Comparison of ENCODE assay signal across 8 cellular contexts in genomic region chr12:6539276-6540134, GRCh38. TPM values are rescaled to one million over a fixed set of nuclear protein-coding genes. Genes with fewer than 3 reads are reported as not detected.
DNase-seq lines count a peak whose midpoint lies in the region; ATAC-seq, FAIRE-seq and TF ChIP-seq lines count a peak whose summit lies in the region.

No MANE protein-coding gene starts in this region.

- H3K9ac ChIP-seq in H1 (replicated peaks in 1 of 4; ENCODE audit: extremely low read depth in 1 of 4, low read depth in 3 of 4, low read length in 3 of 4) (no peak overlapping the region; a peak in 1 of 7 replicates), parathyroid adenoma (no peak overlapping the region)

- H3K79me2 ChIP-seq in OCI-LY7 (ENCODE audit: insufficient read depth, low read depth, low read length) (peaks cover 24% of the 10 kb centered on the region), H1 (ENCODE audit: control insufficient read depth in 1 of 2, insufficient read depth in 2 of 2, low read length in 2 of 2) (peaks cover 3 to 21% of the 10 kb centered on the region in 2 experiments; a peak in 3 of 4 replicates), parathyroid adenoma (peaks cover 6% of the 10 kb centered on the region)

- CTCF ChIA-PET in OCI-LY7 (lab: Charles Lee; ENCODE audit: unreplicated experiment): interaction anchor here (0.6 to 1.4 kb wide), 5 partner anchors 10 to 24 kb away, joined by 3 to 5 read pairs (median 3); no protein-coding TSS in a partner anchor
- CTCF ChIA-PET in H1 (lab: Charles Lee; ENCODE audit: partially characterized antibody): interaction anchor here (0.8 to 24.9 kb wide), 18 partner anchors 8 to 214 kb away, joined by 3 to 462 read pairs (median 4); partner anchors contain the start of genes ACRBP, IFFO1, MLF2 and NOP2

- WGBS in H1 (ENCODE audit: extremely low coverage in 1 of 2, insufficient coverage in 1 of 2, insufficient read length in 1 of 2, insufficient replicate concordance in 2 of 2, low coverage in 1 of 2, low lambda C conversion rate in 2 of 2, missing lambda C conversion rate in 1 of 2), 2 experiments: 85% methylated on average over 21 of the region's 21 CpGs; no CpG with 5 or more reads in 1 of the 2 experiments

- no peak overlapping the region for H4K5ac ChIP-seq in H1 (ENCODE audit: insufficient read length, low read depth, low read length)

- no peak overlapping the region for H4K8ac ChIP-seq in H1 (ENCODE audit: extremely low read depth, insufficient read depth, low read length)

- no peaks in the 10 kb centered on the region for H3K27me3 ChIP-seq in H1 (replicated peaks in 1 of 4; ENCODE audit: control insufficient read depth in 3 of 4, extremely low read depth in 1 of 4, insufficient read depth in 3 of 4, low read length in 3 of 4)
- no peaks in the 10 kb centered on the region for H3K27me3 ChIP-seq in parathyroid adenoma (ENCODE audit: control insufficient read depth, insufficient read depth, low read length)

- BruUV-seq in OCI-LY7 (replicated peaks; lab: Mats Ljungman, UMichigan): TSS peak; percentile 72

- H2BK5ac ChIP-seq in H1 (ENCODE audit: low read depth, low read length): peak overlapping the region; percentile 13; the same call in 1 of the 2 replicates

- no peak overlapping the region for H2AK5ac ChIP-seq in H1 (ENCODE audit: low read depth, low read length)

- H4K20me1 ChIP-seq in OCI-LY7 (ENCODE audit: insufficient read depth, low read length) (peaks cover 11% of the 10 kb centered on the region; the same call in 1 of the 2 replicates), H1 (replicated peaks in 1 of 2; ENCODE audit: control insufficient read depth in 1 of 2, insufficient read depth in 2 of 2, low read length in 2 of 2) (peaks cover 10 to 23% of the 10 kb centered on the region in 2 experiments)

- no peak overlapping the region for H3K23ac ChIP-seq in H1 (ENCODE audit: insufficient read length)

- TF ChIP-seq RAD21 in H1 (IDR thresholded peaks at IDR 0.05 in 1 of 2, conservative IDR thresholded peaks at IDR 0.05 in 1 of 2; ENCODE audit: low read depth in 2 of 2, low read length in 2 of 2): no peak

- H3K4me3 ChIP-seq in OCI-LY7 (ENCODE audit: low read depth, low read length, poor library complexity, severe bottlenecking): no peak overlapping the region
- H3K4me3 ChIP-seq in H1 (ENCODE audit: extremely low read depth in 1 of 4, insufficient read depth in 2 of 4, low read depth in 3 of 4, low read length in 4 of 4): no peak overlapping the region
- no peak overlapping the region for H3K4me3 ChIP-seq in parathyroid adenoma (ENCODE audit: low read depth, low read length)

- ATAC-seq in HG03175 (IDR thresholded peaks at IDR 0.05; ENCODE audit: unreplicated experiment) (no peak), GM21526 (IDR thresholded peaks at IDR 0.05; ENCODE audit: low FRiP score, unreplicated experiment) (no peak)

- H3K4me2 ChIP-seq in OCI-LY7 (ENCODE audit: low read length) (peak overlapping the region; percentile 93), H1 (ENCODE audit: insufficient read depth in 1 of 2, low read depth in 2 of 2, low read length in 2 of 2) (peak overlapping the region in 1 of 2 experiments; percentile 52; a peak in 1 of 4 replicates), parathyroid adenoma (ENCODE audit: low read length) (no peak overlapping the region)

- no peak overlapping the region for H3K56ac ChIP-seq in H1 (replicated peaks; ENCODE audit: insufficient read length, low read depth, low read length)

- no peak overlapping the region for H4K91ac ChIP-seq in H1 (replicated peaks; ENCODE audit: insufficient read length, low read length)

- H3K23me2 ChIP-seq in H1 (ENCODE audit: low read depth, low read length): peaks cover 5% of the 10 kb centered on the region; the same call in 1 of the 2 replicates

- H2BK12ac ChIP-seq in H1 (ENCODE audit: low read depth, low read length): no peak overlapping the region

- TF ChIP-seq POLR2A in H1 (IDR thresholded peaks at IDR 0.05; ENCODE audit: control extremely low read depth in 1 of 2, low read depth in 2 of 2, low read length in 2 of 2): no peak; a peak in 1 of 3 replicates

- H3K36me3 ChIP-seq in OCI-LY7 (ENCODE audit: insufficient read depth, low read length) (peaks cover 79% of the 10 kb centered on the region), H1 (ENCODE audit: control insufficient read depth in 2 of 4, insufficient read depth in 4 of 4, low read length in 3 of 4) (peaks cover 24 to 39% (median 33%) of the 10 kb centered on the region in 4 experiments), parathyroid adenoma (ENCODE audit: control insufficient read depth, insufficient read depth, low read length) (no peaks in the 10 kb centered on the region)

- POLR2A ChIA-PET in OCI-LY7 (lab: Charles Lee) (interaction anchor here (0.6 to 1.7 kb wide), 5 partner anchors 9 to 115 kb away, joined by 3 to 6 read pairs (median 4); partner anchors contain the start of gene CD27), H1 (lab: Charles Lee; ENCODE audit: partially characterized antibody) (interaction anchor here (0.7 to 11.4 kb wide), 38 partner anchors 13 to 338 kb away, joined by 3 to 665 read pairs (median 5); partner anchors contain the start of genes IFFO1, MRPL51, NCAPD2 and NOP2)

- H3K9me3 ChIP-seq in OCI-LY7 (ENCODE audit: low read length): no peaks in the 10 kb centered on the region
- H3K9me3 ChIP-seq in H1 (ENCODE audit: insufficient read depth in 2 of 2, low read depth in 1 of 2, low read length in 1 of 2): no peaks in the 10 kb centered on the region
- no peaks in the 10 kb centered on the region for H3K9me3 ChIP-seq in parathyroid adenoma (ENCODE audit: control insufficient read depth, low read length)

- H2AFZ ChIP-seq in OCI-LY7 (ENCODE audit: low read length) (no peak overlapping the region), H1 (ENCODE audit: low read length) (no peak overlapping the region), parathyroid adenoma (peak overlapping the region; percentile 68)

- TF ChIP-seq CTCF in OCI-LY7 (conservative IDR thresholded peaks at IDR 0.05; ENCODE audit: low read length) (no peak), H1 (IDR thresholded peaks at IDR 0.05; ENCODE audit: control extremely low read depth in 1 of 3, insufficient read depth in 1 of 3, low read depth in 1 of 3, low read length in 3 of 3) (no peak), parathyroid adenoma (IDR thresholded peaks at IDR 0.05) (no peak)

- H3K4me1 ChIP-seq in OCI-LY7 (ENCODE audit: insufficient read depth, low read length, poor library complexity, severe bottlenecking) (peaks cover 56% of the 10 kb centered on the region), H1 (replicated peaks in 1 of 4; ENCODE audit: control insufficient read depth in 3 of 4, insufficient read depth in 4 of 4, low read length in 3 of 4) (peaks cover 0 to 12% (median 10%) of the 10 kb centered on the region in 4 experiments; a peak in 5 of 7 replicates), parathyroid adenoma (peaks cover 8% of the 10 kb centered on the region)

- H3K9me2 ChIP-seq in OCI-LY7 (ENCODE audit: insufficient read depth, low read length): no peaks in the 10 kb centered on the region

- intact Hi-C loops in OCI-LY7 (cut with micrococcal nuclease; ENCODE audit: unreplicated experiment): no loop called here

- FAIRE-seq in H1 (lab: Jason Lieb, UNC): no peak

- H3K27ac ChIP-seq in OCI-LY7 (ENCODE audit: low read depth, low read length, poor library complexity, severe bottlenecking) (peak overlapping the region; percentile 95), H1 (ENCODE audit: low read depth, low read length) (no peak overlapping the region), parathyroid adenoma (no peak overlapping the region)

- H2BK20ac ChIP-seq in H1 (ENCODE audit: low read length): no peak overlapping the region

- no peak overlapping the region for H2BK15ac ChIP-seq in H1 (ENCODE audit: low read length)

- DNase-seq in ELF-1 (ENCODE audit: low read depth, low spot score) (peak; percentile 58), OCI-LY7 (ENCODE audit: low spot score) (peak; percentile 19), H1 (ENCODE audit: low read depth in 1 of 2, low spot score in 2 of 2) (no peak), NCI-H2029 treated with DMSO at 0.1 percent for 48 hours (lab: John Stamatoyannopoulos, UW) (no peak), middle frontal gyrus (ENCODE audit: extremely low spot score, low spot score) (no peak)

- H3K18ac ChIP-seq in H1 (ENCODE audit: extremely low read depth, low read length): no peak overlapping the region

- peak overlapping the region; percentile 28 for H3K4ac ChIP-seq in H1 (replicated peaks; ENCODE audit: insufficient read length, low read depth, low read length)

- no peaks in the 10 kb centered on the region; the same call in 1 of the 2 replicates for H3K79me1 ChIP-seq in H1 (ENCODE audit: low read depth, low read length)

- no peak overlapping the region for H2BK120ac ChIP-seq in H1 (replicated peaks; ENCODE audit: low read depth, low read length)

- H3K14ac ChIP-seq in H1 (ENCODE audit: insufficient read length): no peak overlapping the region

- TF ChIP-seq EP300 in H1 (IDR thresholded peaks at IDR 0.05; ENCODE audit: borderline replicate concordance in 1 of 2, low read depth in 2 of 2, low read length in 2 of 2): no peak

RNA-seq across cellular contexts. Expression of gene GAPDH, which starts 5.2 kb away (rescaled TPM):
- total RNA-seq in OCI-LY7 (2014; rRNA removed; shearing (Covaris generic)): 3,369 and 3,801 TPM in 2 replicates
- 3,794 and 4,502 TPM in 2 replicates for total RNA-seq in OCI-LY7 (2022)
- 5,175 and 5,215 TPM in 2 replicates for total RNA-seq in H1 (2021; fragmentation: NEBNext Ultra II Directional; extraction: Animal tissue kit (Norgen Biotek cat#: 25700))
- 15,878 and 16,791 TPM in 2 replicates for polyA plus RNA-seq in H1 (2011; rRNA removed)
- polyA plus RNA-seq in H1 (2011; cell fraction: cytosol; rRNA removed): 15,311 TPM
- polyA plus RNA-seq in H1 (2011; cell fraction: nucleus; rRNA removed): 11,358 TPM
- 6,320 to 9,842 TPM (median 9,706 TPM) in 4 replicates for polyA plus RNA-seq in H1 (2012, experiment 1 of 2)
- 9,111 TPM for polyA plus RNA-seq in H1 (2012, experiment 2 of 2)
- polyA plus RNA-seq in H1 (2013, experiment 1 of 2): 3,841 TPM
- polyA plus RNA-seq in H1 (2013, experiment 2 of 2): 3,883 TPM
- polyA minus RNA-seq in H1 (2011; rRNA and poly(A)+ RNA removed): 9,722 and 10,058 TPM in 2 replicates
- polyA minus RNA-seq in H1 (2011; cell fraction: cytosol; rRNA and poly(A)+ RNA removed): 5,130 TPM
- 3,036 TPM for polyA minus RNA-seq in H1 (2011; cell fraction: nucleus; rRNA and poly(A)+ RNA removed)

RNA-seq across cellular contexts. Expression of gene IFFO1, which starts 16.3 kb away (rescaled TPM):
- total RNA-seq in OCI-LY7 (2014; rRNA removed; shearing (Covaris generic)): 16.9 and 25.4 TPM in 2 replicates
- total RNA-seq in OCI-LY7 (2022): 30.5 and 32.3 TPM in 2 replicates
- total RNA-seq in H1 (2021; fragmentation: NEBNext Ultra II Directional; extraction: Animal tissue kit (Norgen Biotek cat#: 25700)): 11.8 and 12.2 TPM in 2 replicates
- polyA plus RNA-seq in H1 (2011; rRNA removed): 12.8 and 16.4 TPM in 2 replicates
- polyA plus RNA-seq in H1 (2011; cell fraction: cytosol; rRNA removed): 15.3 TPM
- 40.6 TPM for polyA plus RNA-seq in H1 (2011; cell fraction: nucleus; rRNA removed)
- polyA plus RNA-seq in H1 (2012, experiment 1 of 2): 8.2 to 13.3 TPM (median 13.2 TPM) in 4 replicates
- polyA plus RNA-seq in H1 (2012, experiment 2 of 2): 7.8 TPM
- polyA plus RNA-seq in H1 (2013, experiment 1 of 2): 11.5 TPM
- 9.5 TPM for polyA plus RNA-seq in H1 (2013, experiment 2 of 2)
- polyA minus RNA-seq in H1 (2011; rRNA and poly(A)+ RNA removed): 4.7 and 4.9 TPM in 2 replicates
- 3.6 TPM for polyA minus RNA-seq in H1 (2011; cell fraction: cytosol; rRNA and poly(A)+ RNA removed)
- 10.6 TPM for polyA minus RNA-seq in H1 (2011; cell fraction: nucleus; rRNA and poly(A)+ RNA removed)

RNA-seq across cellular contexts. Expression of gene NOP2, which starts 28.6 kb away (rescaled TPM):
- 87.9 and 116 TPM in 2 replicates for total RNA-seq in OCI-LY7 (2014; rRNA removed; shearing (Covaris generic))
- total RNA-seq in OCI-LY7 (2022): 86.5 and 100 TPM in 2 replicates
- total RNA-seq in H1 (2021; fragmentation: NEBNext Ultra II Directional; extraction: Animal tissue kit (Norgen Biotek cat#: 25700)): 82.6 and 85.6 TPM in 2 replicates
- polyA plus RNA-seq in H1 (2011; rRNA removed): 34.4 and 35.4 TPM in 2 replicates
- polyA plus RNA-seq in H1 (2011; cell fraction: cytosol; rRNA removed): 55.4 TPM
- 191 TPM for polyA plus RNA-seq in H1 (2011; cell fraction: nucleus; rRNA removed)
- 73.4 to 85.0 TPM (median 77.9 TPM) in 4 replicates for polyA plus RNA-seq in H1 (2012, experiment 1 of 2)
- polyA plus RNA-seq in H1 (2012, experiment 2 of 2): 49.2 TPM
- polyA plus RNA-seq in H1 (2013, experiment 1 of 2): 63.9 TPM
- 51.3 TPM for polyA plus RNA-seq in H1 (2013, experiment 2 of 2)
- polyA minus RNA-seq in H1 (2011; rRNA and poly(A)+ RNA removed): 29.8 and 75.1 TPM in 2 replicates
- polyA minus RNA-seq in H1 (2011; cell fraction: cytosol; rRNA and poly(A)+ RNA removed): 26.6 TPM
- polyA minus RNA-seq in H1 (2011; cell fraction: nucleus; rRNA and poly(A)+ RNA removed): 45.4 TPM

RNA-seq across cellular contexts. Expression of gene NCAPD2, which starts 45.6 kb away (rescaled TPM):
- 157 and 195 TPM in 2 replicates for total RNA-seq in OCI-LY7 (2014; rRNA removed; shearing (Covaris generic))
- 225 and 267 TPM in 2 replicates for total RNA-seq in OCI-LY7 (2022)
- 129 and 132 TPM in 2 replicates for total RNA-seq in H1 (2021; fragmentation: NEBNext Ultra II Directional; extraction: Animal tissue kit (Norgen Biotek cat#: 25700))
- polyA plus RNA-seq in H1 (2011; rRNA removed): 55.8 and 69.6 TPM in 2 replicates
- polyA plus RNA-seq in H1 (2011; cell fraction: cytosol; rRNA removed): 80.8 TPM
- 136 TPM for polyA plus RNA-seq in H1 (2011; cell fraction: nucleus; rRNA removed)
- 87.4 to 104 TPM (median 95.1 TPM) in 4 replicates for polyA plus RNA-seq in H1 (2012, experiment 1 of 2)
- polyA plus RNA-seq in H1 (2012, experiment 2 of 2): 28.6 TPM
- 55.8 TPM for polyA plus RNA-seq in H1 (2013, experiment 1 of 2)
- polyA plus RNA-seq in H1 (2013, experiment 2 of 2): 51.4 TPM
- polyA minus RNA-seq in H1 (2011; rRNA and poly(A)+ RNA removed): 177 and 197 TPM in 2 replicates
- polyA minus RNA-seq in H1 (2011; cell fraction: cytosol; rRNA and poly(A)+ RNA removed): 94.8 TPM
- polyA minus RNA-seq in H1 (2011; cell fraction: nucleus; rRNA and poly(A)+ RNA removed): 106 TPM

RNA-seq across cellular contexts. Expression of gene MRPL51, which starts 46.4 kb away (rescaled TPM):
- total RNA-seq in OCI-LY7 (2014; rRNA removed; shearing (Covaris generic)): 152 and 164 TPM in 2 replicates
- total RNA-seq in OCI-LY7 (2022): 280 and 338 TPM in 2 replicates
- total RNA-seq in H1 (2021; fragmentation: NEBNext Ultra II Directional; extraction: Animal tissue kit (Norgen Biotek cat#: 25700)): 318 and 331 TPM in 2 replicates
- 101 and 119 TPM in 2 replicates for polyA plus RNA-seq in H1 (2011; rRNA removed)
- 179 TPM for polyA plus RNA-seq in H1 (2011; cell fraction: cytosol; rRNA removed)
- polyA plus RNA-seq in H1 (2011; cell fraction: nucleus; rRNA removed): 62.0 TPM
- polyA plus RNA-seq in H1 (2012, experiment 1 of 2): 250 to 352 TPM (median 276 TPM) in 4 replicates
- polyA plus RNA-seq in H1 (2012, experiment 2 of 2): 64.2 TPM
- 764 TPM for polyA plus RNA-seq in H1 (2013, experiment 1 of 2)
- 884 TPM for polyA plus RNA-seq in H1 (2013, experiment 2 of 2)
- polyA minus RNA-seq in H1 (2011; rRNA and poly(A)+ RNA removed): 25.9 and 35.9 TPM in 2 replicates
- polyA minus RNA-seq in H1 (2011; cell fraction: cytosol; rRNA and poly(A)+ RNA removed): 36.5 TPM
- 27.2 TPM for polyA minus RNA-seq in H1 (2011; cell fraction: nucleus; rRNA and poly(A)+ RNA removed)

Comparison
In these comparisons a context has a peak if more than half of its experiments do, and no peak if none do; other contexts are left out.
1. DNase-seq: peak in ELF-1 (single experiment) and OCI-LY7 (single experiment); none in H1 (0 of 2), NCI-H2029 treated with DMSO at 0.1 percent for 48 hours (single experiment) and middle frontal gyrus (single experiment).